ENCODE assay signal across 8 cellular contexts in genomic region chr7:99380823-99381663, GRCh38. TPM values are rescaled to one million over a fixed set of nuclear protein-coding genes. Genes with fewer than 3 reads are reported as not detected.
DNase-seq lines count a peak whose midpoint lies in the region; ATAC-seq and TF ChIP-seq lines count a peak whose summit lies in the region.

No MANE protein-coding gene starts in this region.

- WGBS in mesendoderm (ENCODE audit: extremely low coverage, insufficient coverage, low lambda C conversion rate): no CpG with 5 or more reads among the region's 16 CpGs
- 79% methylated on average over 16 of the region's 16 CpGs for WGBS in prostate gland

- no peaks in the 10 kb centered on the region for H3K9me3 Mint-ChIP-seq in activated naive CD8-positive, alpha-beta T cell treated with anti-CD3 and anti-CD28 coated beads, Interleukin-2, amount 50 U/mL, for 24 hours

- no peak overlapping the region for H3K4ac ChIP-seq in mesendoderm (ENCODE audit: low read depth, low read length)

- no peak overlapping the region for H2AK5ac ChIP-seq in mesendoderm (ENCODE audit: low read length)

- H3K18ac ChIP-seq in mesendoderm (ENCODE audit: low read length): no peak overlapping the region

- no peak overlapping the region for H3K9ac ChIP-seq in mesendoderm (ENCODE audit: low read length)

- H3K27ac ChIP-seq in RWPE2 (ENCODE audit: poor library complexity, severe bottlenecking) (peak overlapping the region; percentile 61), mesendoderm (ENCODE audit: low read depth, low read length) (no peak overlapping the region), prostate gland (no peak overlapping the region)

- H3K9me3 ChIP-seq in RWPE2 (ENCODE audit: severe bottlenecking): no peaks in the 10 kb centered on the region
- no peaks in the 10 kb centered on the region for H3K9me3 ChIP-seq in prostate gland

- no peak overlapping the region for H2BK120ac ChIP-seq in mesendoderm (ENCODE audit: low read depth, low read length)

- H3K36me3 Mint-ChIP-seq in activated naive CD8-positive, alpha-beta T cell treated with anti-CD3 and anti-CD28 coated beads, Interleukin-2, amount 50 U/mL, for 24 hours (ENCODE audit: low read depth): peaks cover 38% of the 10 kb centered on the region

- TF ChIP-seq POLR2A in prostate gland (IDR thresholded peaks at IDR 0.05): no peak

- H3K36me3 ChIP-seq in RWPE2 (ENCODE audit: low read depth) (peaks cover 67% of the 10 kb centered on the region), mesendoderm (ENCODE audit: control insufficient read depth, insufficient read depth, low read length) (peaks cover 2% of the 10 kb centered on the region), prostate gland (no peaks in the 10 kb centered on the region)

- H4K8ac ChIP-seq in mesendoderm (ENCODE audit: low read depth, low read length): no peak overlapping the region

- DNase-seq in RWPE2 (ENCODE audit: low spot score): no peak
- peak; percentile 86 for DNase-seq in activated naive CD8-positive, alpha-beta T cell treated with anti-CD3 and anti-CD28 coated beads, Interleukin-2, amount 50 U/mL, for 24 hours
- DNase-seq in mesendoderm: no peak
- DNase-seq in stimulated activated naive CD4-positive, alpha-beta T cell (lab: John Stamatoyannopoulos, UW): peak; percentile 77 to 93 (median 92)
- DNase-seq in prostate gland (ENCODE audit: low spot score): no peak
- DNase-seq in NCI-H2227 treated with DMSO at 0.1 percent for 48 hours (lab: John Stamatoyannopoulos, UW): no peak

- peaks cover 77% of the 10 kb centered on the region for H3K4me1 Mint-ChIP-seq in activated naive CD8-positive, alpha-beta T cell treated with anti-CD3 and anti-CD28 coated beads, Interleukin-2, amount 50 U/mL, for 24 hours

- H3K27me3 ChIP-seq in RWPE2 (ENCODE audit: insufficient read depth, poor library complexity, severe bottlenecking) (no peaks in the 10 kb centered on the region), mesendoderm (ENCODE audit: insufficient read depth, low read length, poor library complexity) (no peaks in the 10 kb centered on the region), prostate gland (replicated peaks; ENCODE audit: insufficient read depth) (no peaks in the 10 kb centered on the region)

- ATAC-seq in HG02610 (IDR thresholded peaks at IDR 0.05; ENCODE audit: unreplicated experiment) (peak; percentile 83), RWPE2 (ENCODE audit: low read depth) (no peak)
- ATAC-seq in activated naive CD8-positive, alpha-beta T cell treated with anti-CD3 and anti-CD28 coated beads, Interleukin-2, amount 50 U/mL, for 24 hours: peak; percentile 91

- H3K4me3 ChIP-seq in GM12875 (ENCODE audit: low read depth, low read length) (peak overlapping the region; percentile 53), RWPE2 (ENCODE audit: severe bottlenecking) (no peak overlapping the region), mesendoderm (ENCODE audit: low read length) (no peak overlapping the region), prostate gland (no peak overlapping the region)

- H3K4me2 ChIP-seq in mesendoderm (ENCODE audit: low read length): no peak overlapping the region

- H2BK5ac ChIP-seq in mesendoderm (ENCODE audit: low read length): no peak overlapping the region

- H3K27ac Mint-ChIP-seq in activated naive CD8-positive, alpha-beta T cell treated with anti-CD3 and anti-CD28 coated beads, Interleukin-2, amount 50 U/mL, for 24 hours: peak overlapping the region; percentile 94

- no peak overlapping the region for H2BK15ac ChIP-seq in mesendoderm (replicated peaks; ENCODE audit: low read depth)

- peaks cover 13% of the 10 kb centered on the region for H3K79me2 ChIP-seq in mesendoderm (ENCODE audit: control insufficient read depth, insufficient read depth, low read length)

- no peak for TF ChIP-seq CTCF in GM12875 (IDR thresholded peaks at IDR 0.05; ENCODE audit: borderline replicate concordance, insufficient read depth, low read depth, low read length)
- TF ChIP-seq CTCF in RWPE2 (IDR thresholded peaks at IDR 0.05; ENCODE audit: poor library complexity, severe bottlenecking): no peak
- no peak for TF ChIP-seq CTCF in prostate gland (IDR thresholded peaks at IDR 0.05)

- no peaks in the 10 kb centered on the region for H3K27me3 Mint-ChIP-seq in activated naive CD8-positive, alpha-beta T cell treated with anti-CD3 and anti-CD28 coated beads, Interleukin-2, amount 50 U/mL, for 24 hours

- H3K79me1 ChIP-seq in mesendoderm (ENCODE audit: low read length): peaks cover 25% of the 10 kb centered on the region

- peak overlapping the region; percentile 3 for H3K56ac ChIP-seq in mesendoderm (ENCODE audit: low read length)

- H4K5ac ChIP-seq in mesendoderm (ENCODE audit: low read length): no peak overlapping the region

- intact Hi-C loops in prostate gland (cut with DNase I): no loop called here

- H3K4me1 ChIP-seq in RWPE2 (ENCODE audit: insufficient read depth, poor library complexity, severe bottlenecking): peaks cover 19% of the 10 kb centered on the region
- H3K4me1 ChIP-seq in mesendoderm (ENCODE audit: control insufficient read depth, low read depth, low read length): peaks cover 4% of the 10 kb centered on the region
- no peaks in the 10 kb centered on the region for H3K4me1 ChIP-seq in prostate gland (replicated peaks)

- peak overlapping the region; percentile 78 for H3K4me3 Mint-ChIP-seq in activated naive CD8-positive, alpha-beta T cell treated with anti-CD3 and anti-CD28 coated beads, Interleukin-2, amount 50 U/mL, for 24 hours

- H3K23ac ChIP-seq in mesendoderm (ENCODE audit: low read length): no peak overlapping the region

RNA-seq across cellular contexts. Expression of gene ARPC1B, which starts 6.5 kb away (rescaled TPM):
- 49.0 TPM for polyA plus RNA-seq in mesendoderm (2013, experiment 1 of 2)
- polyA plus RNA-seq in mesendoderm (2013, experiment 2 of 2): 46.9 TPM
- 10 to 100 TPM; 85.4 to 86.5 TPM for total RNA-seq in prostate gland

RNA-seq across cellular contexts. Expression of gene PDAP1, which starts 27.4 kb away (rescaled TPM):
- polyA plus RNA-seq in mesendoderm (2013, experiment 1 of 2): 160 TPM
- 164 TPM for polyA plus RNA-seq in mesendoderm (2013, experiment 2 of 2)
- total RNA-seq in prostate gland: 100 to 1,000 TPM in 1 of 2 donors, 10 to 100 TPM in 1; 98.6 to 103 TPM

RNA-seq across cellular contexts. Expression of gene BUD31, which starts 27.7 kb away (rescaled TPM):
- polyA plus RNA-seq in mesendoderm (2013, experiment 1 of 2): 150 TPM
- 161 TPM for polyA plus RNA-seq in mesendoderm (2013, experiment 2 of 2)
- total RNA-seq in prostate gland: 10 to 100 TPM; 73.8 to 78.3 TPM

RNA-seq across cellular contexts. Expression of gene ARPC1A, which starts 55.3 kb away (rescaled TPM):
- 204 TPM for polyA plus RNA-seq in mesendoderm (2013, experiment 1 of 2)
- polyA plus RNA-seq in mesendoderm (2013, experiment 2 of 2): 207 TPM
- 100 to 1,000 TPM; 119 to 136 TPM for total RNA-seq in prostate gland

RNA-seq across cellular contexts. Expression of gene PTCD1, which starts 57.6 kb away (rescaled TPM):
- polyA plus RNA-seq in mesendoderm (2013, experiment 1 of 2): 5.1 TPM
- polyA plus RNA-seq in mesendoderm (2013, experiment 2 of 2): 5.0 TPM
- total RNA-seq in prostate gland: 10 to 100 TPM in 1 of 2 donors, 1 to 10 TPM in 1; 9.1 to 11.8 TPM

Comparison
In these comparisons a context has a peak if more than half of its experiments do, and no peak if none do; other contexts are left out.
1. DNase-seq: peak in activated naive CD8-positive, alpha-beta T cell treated with anti-CD3 and anti-CD28 coated beads, Interleukin-2, amount 50 U/mL, for 24 hours (single experiment) and stimulated activated naive CD4-positive, alpha-beta T cell (6 of 6); none in RWPE2 (single experiment), mesendoderm (single experiment), prostate gland (single experiment) and NCI-H2227 treated with DMSO at 0.1 percent for 48 hours (single experiment).